1 cellular context compared by ENCODE assay signal in the genomic region with DNA sequence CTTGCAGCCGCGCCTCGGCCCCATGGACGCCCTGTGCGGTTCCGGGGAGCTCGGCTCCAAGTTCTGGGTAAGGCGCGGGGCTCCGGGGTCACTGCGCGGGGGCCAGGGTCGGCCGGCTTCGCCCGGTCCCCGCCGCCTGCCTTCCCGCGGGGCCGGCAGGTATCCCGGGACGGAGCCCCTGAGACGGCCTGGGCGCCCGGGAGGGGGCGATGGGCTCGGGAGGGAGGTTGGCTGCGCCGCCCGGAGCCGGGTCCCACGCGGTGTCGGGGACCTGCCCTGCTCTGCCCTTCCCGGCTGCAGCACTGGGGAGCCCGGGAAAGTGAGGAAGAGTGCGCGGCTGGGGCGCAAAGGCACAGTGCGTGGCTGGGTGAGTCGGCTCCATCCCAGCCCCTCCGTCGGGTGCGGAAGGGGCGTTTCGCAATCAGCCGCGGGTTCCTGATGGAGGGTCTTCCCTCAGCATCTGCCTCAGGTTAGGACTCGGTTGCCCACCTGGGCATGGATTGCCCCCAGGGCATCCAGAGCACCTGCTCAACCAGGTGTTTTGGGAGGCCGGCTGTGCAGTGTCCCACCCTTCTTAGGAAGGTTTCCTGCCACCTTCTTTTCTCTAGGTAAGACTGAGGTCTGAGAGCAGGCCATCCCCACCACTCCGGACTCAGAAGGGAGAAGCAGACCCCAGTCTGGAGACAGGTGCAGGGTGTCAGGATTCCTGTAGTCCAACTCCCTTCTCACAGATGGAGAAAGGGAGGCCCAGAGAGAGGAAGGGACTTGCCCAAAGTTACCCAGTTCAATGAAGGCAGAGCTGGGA.
TF ChIP-seq lines count a peak whose summit lies in the region.

No MANE protein-coding gene starts in this region.

TF ChIP-seq in HepG2, 621 proteins besides CTCF, POLR2A, EP300 and RAD21 (continued from another document and continues in another):
- TF ChIP-seq KIAA2018 (CRISPR knock-in tag; IDR thresholded peaks at IDR 0.05; ENCODE audit: borderline replicate concordance) (no peak), FOSL2 (CRISPR knock-in tag; IDR thresholded peaks at IDR 0.05) (0 out of 2 replicates have a peak, but pooled peaks have one; percentile 8), ZNF546 (CRISPR knock-in tag; conservative IDR thresholded peaks at IDR 0.05) (no peak), SRY (CRISPR knock-in tag; IDR thresholded peaks at IDR 0.05) (0 out of 2 replicates have a peak, but pooled peaks have one; percentile 47), NFRKB (IDR thresholded peaks at IDR 0.05) (no peak), PRDM10 (CRISPR knock-in tag; IDR thresholded peaks at IDR 0.05; ENCODE audit: low read depth) (no peak), ZNF883 (CRISPR knock-in tag; IDR thresholded peaks at IDR 0.05; ENCODE audit: not compliant biosample characterization) (no peak), ZNF678 (CRISPR knock-in tag; IDR thresholded peaks at IDR 0.05) (peak; percentile 13; the same call in 1 of the 2 replicates), ARNT2 (CRISPR knock-in tag; IDR thresholded peaks at IDR 0.05; ENCODE audit: low read depth) (peak; percentile 40; the same call in 1 of the 2 replicates), ZNF329 (CRISPR knock-in tag; IDR thresholded peaks at IDR 0.05; ENCODE audit: low read depth) (no peak), ZNF749 (CRISPR knock-in tag; IDR thresholded peaks at IDR 0.05; ENCODE audit: borderline replicate concordance) (peak; percentile 80; the same call in 1 of the 2 replicates), ZNF781 (CRISPR knock-in tag; IDR thresholded peaks at IDR 0.05; ENCODE audit: borderline replicate concordance, not compliant biosample characterization) (no peak), YEATS4 (CRISPR knock-in tag; IDR thresholded peaks at IDR 0.05; ENCODE audit: borderline replicate concordance) (no peak), RXRA (CRISPR knock-in tag; IDR thresholded peaks at IDR 0.05) (peak; percentile 45; the same call in 1 of the 2 replicates), ZNF768 (CRISPR knock-in tag; IDR thresholded peaks at IDR 0.05) (peak; percentile 45; the same call in 1 of the 2 replicates), ZNF605 (CRISPR knock-in tag; IDR thresholded peaks at IDR 0.05) (no peak), ZNF761 (CRISPR knock-in tag; conservative IDR thresholded peaks at IDR 0.05) (peak; percentile 78), SIN3A (IDR thresholded peaks at IDR 0.05; ENCODE audit: borderline replicate concordance, low read depth, low read length) (no peak), ZNF367 (CRISPR knock-in tag; IDR thresholded peaks at IDR 0.05; ENCODE audit: borderline replicate concordance) (no peak), ZNF687 (CRISPR knock-in tag; IDR thresholded peaks at IDR 0.05) (peak; percentile 83), ZNF180 (CRISPR knock-in tag; IDR thresholded peaks at IDR 0.05; ENCODE audit: borderline replicate concordance, low read depth) (no peak), RORA (CRISPR knock-in tag; IDR thresholded peaks at IDR 0.05) (no peak), ZNF891 (CRISPR knock-in tag; IDR thresholded peaks at IDR 0.05) (no peak), TERF1 (CRISPR knock-in tag; IDR thresholded peaks at IDR 0.05) (peak; percentile 60; the same call in 1 of the 2 replicates), MAX (IDR thresholded peaks at IDR 0.05) (peak; percentile 60)
- TF ChIP-seq, protein P1, sequence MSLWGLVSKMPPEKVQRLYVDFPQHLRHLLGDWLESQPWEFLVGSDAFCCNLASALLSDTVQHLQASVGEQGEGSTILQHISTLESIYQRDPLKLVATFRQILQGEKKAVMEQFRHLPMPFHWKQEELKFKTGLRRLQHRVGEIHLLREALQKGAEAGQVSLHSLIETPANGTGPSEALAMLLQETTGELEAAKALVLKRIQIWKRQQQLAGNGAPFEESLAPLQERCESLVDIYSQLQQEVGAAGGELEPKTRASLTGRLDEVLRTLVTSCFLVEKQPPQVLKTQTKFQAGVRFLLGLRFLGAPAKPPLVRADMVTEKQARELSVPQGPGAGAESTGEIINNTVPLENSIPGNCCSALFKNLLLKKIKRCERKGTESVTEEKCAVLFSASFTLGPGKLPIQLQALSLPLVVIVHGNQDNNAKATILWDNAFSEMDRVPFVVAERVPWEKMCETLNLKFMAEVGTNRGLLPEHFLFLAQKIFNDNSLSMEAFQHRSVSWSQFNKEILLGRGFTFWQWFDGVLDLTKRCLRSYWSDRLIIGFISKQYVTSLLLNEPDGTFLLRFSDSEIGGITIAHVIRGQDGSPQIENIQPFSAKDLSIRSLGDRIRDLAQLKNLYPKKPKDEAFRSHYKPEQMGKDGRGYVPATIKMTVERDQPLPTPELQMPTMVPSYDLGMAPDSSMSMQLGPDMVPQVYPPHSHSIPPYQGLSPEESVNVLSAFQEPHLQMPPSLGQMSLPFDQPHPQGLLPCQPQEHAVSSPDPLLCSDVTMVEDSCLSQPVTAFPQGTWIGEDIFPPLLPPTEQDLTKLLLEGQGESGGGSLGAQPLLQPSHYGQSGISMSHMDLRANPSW (CRISPR knock-in tag; IDR thresholded peaks at IDR 0.05; ENCODE audit: borderline replicate concordance): no peak
- TF ChIP-seq, protein P2, sequence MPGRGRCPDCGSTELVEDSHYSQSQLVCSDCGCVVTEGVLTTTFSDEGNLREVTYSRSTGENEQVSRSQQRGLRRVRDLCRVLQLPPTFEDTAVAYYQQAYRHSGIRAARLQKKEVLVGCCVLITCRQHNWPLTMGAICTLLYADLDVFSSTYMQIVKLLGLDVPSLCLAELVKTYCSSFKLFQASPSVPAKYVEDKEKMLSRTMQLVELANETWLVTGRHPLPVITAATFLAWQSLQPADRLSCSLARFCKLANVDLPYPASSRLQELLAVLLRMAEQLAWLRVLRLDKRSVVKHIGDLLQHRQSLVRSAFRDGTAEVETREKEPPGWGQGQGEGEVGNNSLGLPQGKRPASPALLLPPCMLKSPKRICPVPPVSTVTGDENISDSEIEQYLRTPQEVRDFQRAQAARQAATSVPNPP (CRISPR knock-in tag; IDR thresholded peaks at IDR 0.05): 0 out of 2 replicates have a peak, but pooled peaks have one; percentile 17
